ENCODE assay signal across 1 cellular context in the genomic region with DNA sequence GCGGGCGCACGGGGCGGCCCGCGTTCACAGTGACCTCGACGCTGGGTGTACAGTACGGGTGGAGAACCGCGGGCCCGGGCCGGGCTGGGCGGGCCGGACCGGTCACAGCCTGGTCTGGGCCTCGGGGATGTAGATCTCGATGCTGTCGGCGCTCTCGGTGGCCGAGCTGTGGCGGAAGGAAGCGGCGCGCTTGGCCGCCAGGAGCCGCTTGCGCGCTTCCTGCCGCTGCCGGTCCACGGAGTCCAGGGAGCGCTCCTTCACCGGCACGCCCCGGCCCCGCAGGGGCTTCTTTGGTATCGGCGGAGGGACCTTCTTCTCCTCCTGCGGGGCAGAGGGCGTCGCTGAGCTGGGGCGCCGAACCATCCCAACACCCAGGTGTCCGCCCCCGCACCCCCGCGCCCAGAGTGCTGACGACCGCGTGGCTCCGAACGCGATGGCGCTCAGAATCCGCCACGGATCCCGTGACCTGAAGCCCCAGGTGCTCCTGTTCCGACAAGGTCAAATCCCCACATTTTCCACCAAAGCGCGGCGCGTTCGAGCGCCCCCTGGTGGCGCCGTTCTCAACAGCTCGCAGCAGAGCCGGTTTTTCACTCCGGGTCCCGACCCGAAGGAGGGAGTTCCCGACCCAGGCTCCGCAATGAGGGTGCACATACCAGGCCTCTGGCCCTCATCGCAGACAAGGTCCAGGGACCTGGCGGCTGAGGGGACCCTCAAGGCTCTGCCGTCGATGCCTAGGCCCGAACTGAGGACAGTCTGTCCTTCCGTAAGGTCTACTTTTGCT.
TF ChIP-seq lines count a peak whose summit lies in the region.

No MANE protein-coding gene starts in this region.

TF ChIP-seq in GM12878, 131 proteins besides CTCF, POLR2A, EP300 and RAD21 (continued from another document and continues in another):
- TF ChIP-seq, protein P1, sequence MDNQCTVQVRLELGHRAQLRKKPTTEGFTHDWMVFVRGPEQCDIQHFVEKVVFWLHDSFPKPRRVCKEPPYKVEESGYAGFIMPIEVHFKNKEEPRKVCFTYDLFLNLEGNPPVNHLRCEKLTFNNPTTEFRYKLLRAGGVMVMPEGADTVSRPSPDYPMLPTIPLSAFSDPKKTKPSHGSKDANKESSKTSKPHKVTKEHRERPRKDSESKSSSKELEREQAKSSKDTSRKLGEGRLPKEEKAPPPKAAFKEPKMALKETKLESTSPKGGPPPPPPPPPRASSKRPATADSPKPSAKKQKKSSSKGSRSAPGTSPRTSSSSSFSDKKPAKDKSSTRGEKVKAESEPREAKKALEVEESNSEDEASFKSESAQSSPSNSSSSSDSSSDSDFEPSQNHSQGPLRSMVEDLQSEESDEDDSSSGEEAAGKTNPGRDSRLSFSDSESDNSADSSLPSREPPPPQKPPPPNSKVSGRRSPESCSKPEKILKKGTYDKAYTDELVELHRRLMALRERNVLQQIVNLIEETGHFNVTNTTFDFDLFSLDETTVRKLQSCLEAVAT (IDR thresholded peaks at IDR 0.05) = 0 out of 2 replicates have a peak, but pooled peaks have one; percentile 54
- TF ChIP-seq, protein P2, sequence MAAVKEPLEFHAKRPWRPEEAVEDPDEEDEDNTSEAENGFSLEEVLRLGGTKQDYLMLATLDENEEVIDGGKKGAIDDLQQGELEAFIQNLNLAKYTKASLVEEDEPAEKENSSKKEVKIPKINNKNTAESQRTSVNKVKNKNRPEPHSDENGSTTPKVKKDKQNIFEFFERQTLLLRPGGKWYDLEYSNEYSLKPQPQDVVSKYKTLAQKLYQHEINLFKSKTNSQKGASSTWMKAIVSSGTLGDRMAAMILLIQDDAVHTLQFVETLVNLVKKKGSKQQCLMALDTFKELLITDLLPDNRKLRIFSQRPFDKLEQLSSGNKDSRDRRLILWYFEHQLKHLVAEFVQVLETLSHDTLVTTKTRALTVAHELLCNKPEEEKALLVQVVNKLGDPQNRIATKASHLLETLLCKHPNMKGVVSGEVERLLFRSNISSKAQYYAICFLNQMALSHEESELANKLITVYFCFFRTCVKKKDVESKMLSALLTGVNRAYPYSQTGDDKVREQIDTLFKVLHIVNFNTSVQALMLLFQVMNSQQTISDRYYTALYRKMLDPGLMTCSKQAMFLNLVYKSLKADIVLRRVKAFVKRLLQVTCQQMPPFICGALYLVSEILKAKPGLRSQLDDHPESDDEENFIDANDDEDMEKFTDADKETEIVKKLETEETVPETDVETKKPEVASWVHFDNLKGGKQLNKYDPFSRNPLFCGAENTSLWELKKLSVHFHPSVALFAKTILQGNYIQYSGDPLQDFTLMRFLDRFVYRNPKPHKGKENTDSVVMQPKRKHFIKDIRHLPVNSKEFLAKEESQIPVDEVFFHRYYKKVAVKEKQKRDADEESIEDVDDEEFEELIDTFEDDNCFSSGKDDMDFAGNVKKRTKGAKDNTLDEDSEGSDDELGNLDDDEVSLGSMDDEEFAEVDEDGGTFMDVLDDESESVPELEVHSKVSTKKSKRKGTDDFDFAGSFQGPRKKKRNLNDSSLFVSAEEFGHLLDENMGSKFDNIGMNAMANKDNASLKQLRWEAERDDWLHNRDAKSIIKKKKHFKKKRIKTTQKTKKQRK (IDR thresholded peaks at IDR 0.05; ENCODE audit: low read depth, low read length) = no peak
- no peak for TF ChIP-seq POU2F2 (IDR thresholded peaks at IDR 0.05; ENCODE audit: borderline replicate concordance, low read depth, low read length)
- TF ChIP-seq MYC (IDR thresholded peaks at IDR 0.05; ENCODE audit: insufficient read depth, insufficient read length, insufficient replicate concordance, low read length, severe bottlenecking) = peak; percentile 83
- TF ChIP-seq ZNF622 (IDR thresholded peaks at IDR 0.05) = no peak
- peak; percentile 45 for TF ChIP-seq RELA (IDR thresholded peaks at IDR 0.05; ENCODE audit: borderline replicate concordance, partially characterized antibody)
- peak; percentile 80; the same call in 1 of the 2 replicates for TF ChIP-seq YY1 (IDR thresholded peaks at IDR 0.05; ENCODE audit: low read depth, low read length)
- TF ChIP-seq STAT1 (conservative IDR thresholded peaks at IDR 0.05) = no peak
- TF ChIP-seq NFXL1 (IDR thresholded peaks at IDR 0.05; ENCODE audit: borderline replicate concordance) = no peak
- TF ChIP-seq, protein P3, sequence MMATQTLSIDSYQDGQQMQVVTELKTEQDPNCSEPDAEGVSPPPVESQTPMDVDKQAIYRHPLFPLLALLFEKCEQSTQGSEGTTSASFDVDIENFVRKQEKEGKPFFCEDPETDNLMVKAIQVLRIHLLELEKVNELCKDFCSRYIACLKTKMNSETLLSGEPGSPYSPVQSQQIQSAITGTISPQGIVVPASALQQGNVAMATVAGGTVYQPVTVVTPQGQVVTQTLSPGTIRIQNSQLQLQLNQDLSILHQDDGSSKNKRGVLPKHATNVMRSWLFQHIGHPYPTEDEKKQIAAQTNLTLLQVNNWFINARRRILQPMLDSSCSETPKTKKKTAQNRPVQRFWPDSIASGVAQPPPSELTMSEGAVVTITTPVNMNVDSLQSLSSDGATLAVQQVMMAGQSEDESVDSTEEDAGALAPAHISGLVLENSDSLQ (IDR thresholded peaks at IDR 0.05) = 0 out of 2 replicates have a peak, but pooled peaks have one; percentile 21
- 0 out of 2 replicates have a peak, but pooled peaks have one; percentile 13 for TF ChIP-seq CHD1 (IDR thresholded peaks at IDR 0.05; ENCODE audit: low read depth, low read length)
- no peak for TF ChIP-seq NFYA (IDR thresholded peaks at IDR 0.05; ENCODE audit: borderline replicate concordance, low read depth, low read length)
- TF ChIP-seq, protein P4, sequence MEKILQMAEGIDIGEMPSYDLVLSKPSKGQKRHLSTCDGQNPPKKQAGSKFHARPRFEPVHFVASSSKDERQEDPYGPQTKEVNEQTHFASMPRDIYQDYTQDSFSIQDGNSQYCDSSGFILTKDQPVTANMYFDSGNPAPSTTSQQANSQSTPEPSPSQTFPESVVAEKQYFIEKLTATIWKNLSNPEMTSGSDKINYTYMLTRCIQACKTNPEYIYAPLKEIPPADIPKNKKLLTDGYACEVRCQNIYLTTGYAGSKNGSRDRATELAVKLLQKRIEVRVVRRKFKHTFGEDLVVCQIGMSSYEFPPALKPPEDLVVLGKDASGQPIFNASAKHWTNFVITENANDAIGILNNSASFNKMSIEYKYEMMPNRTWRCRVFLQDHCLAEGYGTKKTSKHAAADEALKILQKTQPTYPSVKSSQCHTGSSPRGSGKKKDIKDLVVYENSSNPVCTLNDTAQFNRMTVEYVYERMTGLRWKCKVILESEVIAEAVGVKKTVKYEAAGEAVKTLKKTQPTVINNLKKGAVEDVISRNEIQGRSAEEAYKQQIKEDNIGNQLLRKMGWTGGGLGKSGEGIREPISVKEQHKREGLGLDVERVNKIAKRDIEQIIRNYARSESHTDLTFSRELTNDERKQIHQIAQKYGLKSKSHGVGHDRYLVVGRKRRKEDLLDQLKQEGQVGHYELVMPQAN (conservative IDR thresholded peaks at IDR 0.05) = peak; percentile 73; the same call in 1 of the 2 replicates
- TF ChIP-seq, protein P5, sequence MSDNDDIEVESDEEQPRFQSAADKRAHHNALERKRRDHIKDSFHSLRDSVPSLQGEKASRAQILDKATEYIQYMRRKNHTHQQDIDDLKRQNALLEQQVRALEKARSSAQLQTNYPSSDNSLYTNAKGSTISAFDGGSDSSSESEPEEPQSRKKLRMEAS (IDR thresholded peaks at IDR 0.05; ENCODE audit: low read depth, low read length) = peak; percentile 81; the same call in 1 of the 2 replicates
- no peak for TF ChIP-seq TARDBP (IDR thresholded peaks at IDR 0.05; ENCODE audit: borderline replicate concordance)
- TF ChIP-seq, protein P6, sequence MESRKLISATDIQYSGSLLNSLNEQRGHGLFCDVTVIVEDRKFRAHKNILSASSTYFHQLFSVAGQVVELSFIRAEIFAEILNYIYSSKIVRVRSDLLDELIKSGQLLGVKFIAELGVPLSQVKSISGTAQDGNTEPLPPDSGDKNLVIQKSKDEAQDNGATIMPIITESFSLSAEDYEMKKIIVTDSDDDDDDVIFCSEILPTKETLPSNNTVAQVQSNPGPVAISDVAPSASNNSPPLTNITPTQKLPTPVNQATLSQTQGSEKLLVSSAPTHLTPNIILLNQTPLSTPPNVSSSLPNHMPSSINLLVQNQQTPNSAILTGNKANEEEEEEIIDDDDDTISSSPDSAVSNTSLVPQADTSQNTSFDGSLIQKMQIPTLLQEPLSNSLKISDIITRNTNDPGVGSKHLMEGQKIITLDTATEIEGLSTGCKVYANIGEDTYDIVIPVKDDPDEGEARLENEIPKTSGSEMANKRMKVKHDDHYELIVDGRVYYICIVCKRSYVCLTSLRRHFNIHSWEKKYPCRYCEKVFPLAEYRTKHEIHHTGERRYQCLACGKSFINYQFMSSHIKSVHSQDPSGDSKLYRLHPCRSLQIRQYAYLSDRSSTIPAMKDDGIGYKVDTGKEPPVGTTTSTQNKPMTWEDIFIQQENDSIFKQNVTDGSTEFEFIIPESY (IDR thresholded peaks at IDR 0.05) = no peak
- peak; percentile 93 for TF ChIP-seq ESRRA (IDR thresholded peaks at IDR 0.05; ENCODE audit: low read length)
- TF ChIP-seq SREBF1 (IDR thresholded peaks at IDR 0.05; ENCODE audit: low read length) = no peak
- no peak for TF ChIP-seq NRF1 (conservative IDR thresholded peaks at IDR 0.05; ENCODE audit: low read depth, low read length)
- TF ChIP-seq, protein P7, sequence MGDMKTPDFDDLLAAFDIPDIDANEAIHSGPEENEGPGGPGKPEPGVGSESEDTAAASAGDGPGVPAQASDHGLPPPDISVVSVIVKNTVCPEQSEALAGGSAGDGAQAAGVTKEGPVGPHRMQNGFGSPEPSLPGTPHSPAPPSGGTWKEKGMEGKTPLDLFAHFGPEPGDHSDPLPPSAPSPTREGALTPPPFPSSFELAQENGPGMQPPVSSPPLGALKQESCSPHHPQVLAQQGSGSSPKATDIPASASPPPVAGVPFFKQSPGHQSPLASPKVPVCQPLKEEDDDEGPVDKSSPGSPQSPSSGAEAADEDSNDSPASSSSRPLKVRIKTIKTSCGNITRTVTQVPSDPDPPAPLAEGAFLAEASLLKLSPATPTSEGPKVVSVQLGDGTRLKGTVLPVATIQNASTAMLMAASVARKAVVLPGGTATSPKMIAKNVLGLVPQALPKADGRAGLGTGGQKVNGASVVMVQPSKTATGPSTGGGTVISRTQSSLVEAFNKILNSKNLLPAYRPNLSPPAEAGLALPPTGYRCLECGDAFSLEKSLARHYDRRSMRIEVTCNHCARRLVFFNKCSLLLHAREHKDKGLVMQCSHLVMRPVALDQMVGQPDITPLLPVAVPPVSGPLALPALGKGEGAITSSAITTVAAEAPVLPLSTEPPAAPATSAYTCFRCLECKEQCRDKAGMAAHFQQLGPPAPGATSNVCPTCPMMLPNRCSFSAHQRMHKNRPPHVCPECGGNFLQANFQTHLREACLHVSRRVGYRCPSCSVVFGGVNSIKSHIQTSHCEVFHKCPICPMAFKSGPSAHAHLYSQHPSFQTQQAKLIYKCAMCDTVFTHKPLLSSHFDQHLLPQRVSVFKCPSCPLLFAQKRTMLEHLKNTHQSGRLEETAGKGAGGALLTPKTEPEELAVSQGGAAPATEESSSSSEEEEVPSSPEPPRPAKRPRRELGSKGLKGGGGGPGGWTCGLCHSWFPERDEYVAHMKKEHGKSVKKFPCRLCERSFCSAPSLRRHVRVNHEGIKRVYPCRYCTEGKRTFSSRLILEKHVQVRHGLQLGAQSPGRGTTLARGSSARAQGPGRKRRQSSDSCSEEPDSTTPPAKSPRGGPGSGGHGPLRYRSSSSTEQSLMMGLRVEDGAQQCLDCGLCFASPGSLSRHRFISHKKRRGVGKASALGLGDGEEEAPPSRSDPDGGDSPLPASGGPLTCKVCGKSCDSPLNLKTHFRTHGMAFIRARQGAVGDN (IDR thresholded peaks at IDR 0.05) = peak; percentile 81
- no peak for TF ChIP-seq GABPA (IDR thresholded peaks at IDR 0.05; ENCODE audit: low read depth)
- TF ChIP-seq NR2C1 (IDR thresholded peaks at IDR 0.05) = no peak
- TF ChIP-seq SMC3 (IDR thresholded peaks at IDR 0.05; ENCODE audit: borderline replicate concordance, low read length) = peak; percentile 62; the same call in 1 of the 2 replicates
- peak; percentile 67; the same call in 1 of the 2 replicates for TF ChIP-seq RB1 (IDR thresholded peaks at IDR 0.05; ENCODE audit: borderline replicate concordance)
- TF ChIP-seq, protein P8, sequence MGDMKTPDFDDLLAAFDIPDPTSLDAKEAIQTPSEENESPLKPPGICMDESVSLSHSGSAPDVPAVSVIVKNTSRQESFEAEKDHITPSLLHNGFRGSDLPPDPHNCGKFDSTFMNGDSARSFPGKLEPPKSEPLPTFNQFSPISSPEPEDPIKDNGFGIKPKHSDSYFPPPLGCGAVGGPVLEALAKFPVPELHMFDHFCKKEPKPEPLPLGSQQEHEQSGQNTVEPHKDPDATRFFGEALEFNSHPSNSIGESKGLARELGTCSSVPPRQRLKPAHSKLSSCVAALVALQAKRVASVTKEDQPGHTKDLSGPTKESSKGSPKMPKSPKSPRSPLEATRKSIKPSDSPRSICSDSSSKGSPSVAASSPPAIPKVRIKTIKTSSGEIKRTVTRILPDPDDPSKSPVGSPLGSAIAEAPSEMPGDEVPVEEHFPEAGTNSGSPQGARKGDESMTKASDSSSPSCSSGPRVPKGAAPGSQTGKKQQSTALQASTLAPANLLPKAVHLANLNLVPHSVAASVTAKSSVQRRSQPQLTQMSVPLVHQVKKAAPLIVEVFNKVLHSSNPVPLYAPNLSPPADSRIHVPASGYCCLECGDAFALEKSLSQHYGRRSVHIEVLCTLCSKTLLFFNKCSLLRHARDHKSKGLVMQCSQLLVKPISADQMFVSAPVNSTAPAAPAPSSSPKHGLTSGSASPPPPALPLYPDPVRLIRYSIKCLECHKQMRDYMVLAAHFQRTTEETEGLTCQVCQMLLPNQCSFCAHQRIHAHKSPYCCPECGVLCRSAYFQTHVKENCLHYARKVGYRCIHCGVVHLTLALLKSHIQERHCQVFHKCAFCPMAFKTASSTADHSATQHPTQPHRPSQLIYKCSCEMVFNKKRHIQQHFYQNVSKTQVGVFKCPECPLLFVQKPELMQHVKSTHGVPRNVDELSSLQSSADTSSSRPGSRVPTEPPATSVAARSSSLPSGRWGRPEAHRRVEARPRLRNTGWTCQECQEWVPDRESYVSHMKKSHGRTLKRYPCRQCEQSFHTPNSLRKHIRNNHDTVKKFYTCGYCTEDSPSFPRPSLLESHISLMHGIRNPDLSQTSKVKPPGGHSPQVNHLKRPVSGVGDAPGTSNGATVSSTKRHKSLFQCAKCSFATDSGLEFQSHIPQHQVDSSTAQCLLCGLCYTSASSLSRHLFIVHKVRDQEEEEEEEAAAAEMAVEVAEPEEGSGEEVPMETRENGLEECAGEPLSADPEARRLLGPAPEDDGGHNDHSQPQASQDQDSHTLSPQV (IDR thresholded peaks at IDR 0.05) = no peak
